8 cellular contexts compared by ENCODE assay signal in the genomic region with DNA sequence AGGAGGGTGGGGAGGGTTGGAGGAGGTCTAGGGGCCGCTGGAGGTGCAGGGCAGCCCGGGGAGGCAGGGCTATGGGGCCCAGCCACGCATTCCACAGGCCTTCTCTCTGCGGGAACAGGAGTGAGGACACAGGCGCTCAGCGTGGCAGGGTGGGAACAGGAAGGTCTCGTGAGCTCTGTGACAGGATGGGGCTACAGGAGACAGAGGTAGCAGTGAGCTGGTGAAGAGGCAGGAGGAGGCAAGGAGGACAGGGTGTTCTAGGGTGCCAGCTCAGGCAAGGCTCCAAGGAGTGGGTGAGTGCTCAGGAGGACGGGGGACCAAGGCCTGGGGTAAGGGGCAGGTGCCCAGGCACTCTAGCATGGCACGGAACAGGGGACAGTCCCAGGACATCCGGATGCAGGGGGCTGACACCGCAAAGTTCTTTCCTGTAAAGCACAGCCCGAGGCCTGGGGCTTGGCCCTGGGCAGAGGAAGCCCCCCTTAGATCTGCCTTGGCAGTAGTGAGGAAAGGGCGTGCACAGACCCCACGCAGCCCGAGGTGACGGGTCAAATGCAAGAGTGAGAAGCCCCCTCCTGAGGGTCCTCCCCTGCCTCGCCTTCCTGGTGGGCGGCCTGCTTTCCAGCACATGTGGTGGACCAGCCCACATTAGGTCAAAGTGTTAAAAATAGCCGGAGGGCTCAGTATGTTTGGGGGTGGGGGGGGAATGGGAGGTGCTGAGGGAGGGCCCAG. TPM values are rescaled to one million over a fixed set of nuclear protein-coding genes. Genes with fewer than 3 reads are reported as not detected.
DNase-seq lines count a peak whose midpoint lies in the region; ATAC-seq and TF ChIP-seq lines count a peak whose summit lies in the region.

No MANE protein-coding gene starts in this region.

- H3K27me3 ChIP-seq in adrenal gland (no peaks in the 10 kb centered on the region), right cardiac atrium (ENCODE audit: control insufficient read depth, insufficient read depth) (no peaks in the 10 kb centered on the region), gastrocnemius medialis (no peaks in the 10 kb centered on the region)

- peak; percentile 46 for DNase-seq in AG10803 (ENCODE audit: low read depth)
- peak; percentile 56 to 81 (median 62) for DNase-seq in adrenal gland
- peak; percentile 66 to 85 (median 85) for DNase-seq in right cardiac atrium
- DNase-seq in gastrocnemius medialis: peak; percentile 72 to 88
- no peak for DNase-seq in middle frontal gyrus (ENCODE audit: extremely low spot score, low spot score)

- H3K27ac ChIP-seq in KOPT-K1 (ENCODE audit: low read depth, low read length, poor library complexity, severe bottlenecking) (peak overlapping the region; percentile 99), adrenal gland (peak overlapping the region; percentile 91 to 100 (median 100)), right cardiac atrium (ENCODE audit: low read length) (peak overlapping the region; percentile 95), gastrocnemius medialis (peak overlapping the region; percentile 98 to 100 (median 100))

- H3K4me1 ChIP-seq in adrenal gland (replicated peaks in 1 of 2) (peaks cover 49 to 58% of the 10 kb centered on the region in 2 donors), right cardiac atrium (ENCODE audit: control insufficient read depth, insufficient read depth, low read length) (peaks cover 14% of the 10 kb centered on the region), gastrocnemius medialis (peaks cover 37 to 60% of the 10 kb centered on the region in 2 donors)

- in situ Hi-C loops in gastrocnemius medialis (cut with MboI; ENCODE audit: low sequenced_read_pairs in 4 of 4): loop anchor here in 3 of 4 donors (5.0 to 10.0 kb wide), 5 partner anchors 36 to 94 kb away; a partner anchor contains a TSS

- 13 to 25% (median 20%) methylated on average over 11 to 19 of the region's 19 CpGs for WGBS in adrenal gland, 4 donors
- 9% methylated on average over 19 of the region's 19 CpGs for WGBS in right cardiac atrium

- intact Hi-C loops in adrenal gland (cut with DNase I) (loop anchor here in 1 of 2 donors (2.0 kb wide), 1 partner anchor 95 kb away; no protein-coding TSS in a partner anchor), right cardiac atrium (cut with DNase I) (loop anchor here in 3 of 4 donors (2.0 to 5.0 kb wide), 3 partner anchors 81 to 94 kb away; a partner anchor contains a TSS), gastrocnemius medialis (cut with DNase I; ENCODE audit: low total_unique reads) (loop anchor here (1.0 to 2.0 kb wide), 3 partner anchors 35 to 158 kb away; a partner anchor contains a TSS)

- H3K9me3 ChIP-seq in KOPT-K1 (ENCODE audit: insufficient read depth, low read length, poor library complexity, severe bottlenecking) (no peaks in the 10 kb centered on the region), adrenal gland (replicated peaks in 1 of 3) (no peaks in the 10 kb centered on the region), right cardiac atrium (ENCODE audit: control insufficient read depth, low read length) (no peaks in the 10 kb centered on the region), gastrocnemius medialis (no peaks in the 10 kb centered on the region)

- TF ChIP-seq POLR2A in adrenal gland (IDR thresholded peaks at IDR 0.05) (peak in 1 of 2 donors; percentile 25), gastrocnemius medialis (IDR thresholded peaks at IDR 0.05) (no peak)

- H3K4me3 ChIP-seq in AG10803 (ENCODE audit: low read length) (peak overlapping the region; percentile 56), adrenal gland (peak overlapping the region in 1 of 4 donors; percentile 82), right cardiac atrium (ENCODE audit: low read length) (no peak overlapping the region), gastrocnemius medialis (peak overlapping the region; percentile 46 to 92 (median 64))

- peak; percentile 2 to 3 for ATAC-seq in right cardiac atrium
- peak; percentile 5 to 7 for ATAC-seq in gastrocnemius medialis
- no peak for ATAC-seq in HG03565 (IDR thresholded peaks at IDR 0.05; ENCODE audit: unreplicated experiment)
- no peak for ATAC-seq in HG03378 (IDR thresholded peaks at IDR 0.05; ENCODE audit: unreplicated experiment)

- TF ChIP-seq CTCF in AG10803 (conservative IDR thresholded peaks at IDR 0.05; ENCODE audit: low read length) (no peak), adrenal gland (IDR thresholded peaks at IDR 0.05) (no peak), gastrocnemius medialis (IDR thresholded peaks at IDR 0.05 in 4 of 5, conservative IDR thresholded peaks at IDR 0.05 in 1 of 5) (no peak)

- H3K36me3 ChIP-seq in KOPT-K1 (ENCODE audit: insufficient read depth, low read length) (peaks cover 8% of the 10 kb centered on the region; the same call in 1 of the 2 replicates), adrenal gland (replicated peaks in 1 of 2) (no peaks in the 10 kb centered on the region), gastrocnemius medialis (peaks cover 0 to under 1% of the 10 kb centered on the region in 2 donors)

RNA-seq across cellular contexts. Expression of a gene that starts 4.7 kb away (rescaled TPM):
- total RNA-seq in adrenal gland (1,000 to 10,000 TPM in 3 of 8 donors, 100 to 1,000 TPM in 4, 10 to 100 TPM in 1; 64.3 to 1,661 (median 335) TPM), right cardiac atrium (100 to 1,000 TPM; 346 to 441 (median 427) TPM), gastrocnemius medialis (100 to 1,000 TPM in 1 of 4 donors, 10 to 100 TPM in 3; 24.1 to 472 (median 32.8) TPM)
- polyA plus RNA-seq in adrenal gland (1,000 to 10,000 TPM in 2 of 3 donors, 100 to 1,000 TPM in 1; 216 to 6,838 (median 2,645) TPM), right cardiac atrium (441 TPM)

RNA-seq across cellular contexts. Expression of a gene that starts 31.4 kb away (rescaled TPM):
- total RNA-seq in adrenal gland (10 to 100 TPM; 20.6 to 52.1 (median 39.6) TPM), right cardiac atrium (10 to 100 TPM; 12.2 to 16.1 (median 12.9) TPM), gastrocnemius medialis (10 to 100 TPM; 11.5 to 51.7 (median 20.1) TPM)
- polyA plus RNA-seq in adrenal gland (10 to 100 TPM in 2 of 3 donors, 1 to 10 TPM in 1; 5.3 to 21.3 (median 20.4) TPM), right cardiac atrium (9.3 TPM)

RNA-seq across cellular contexts. Expression of a gene that starts 35.4 kb away (rescaled TPM):
- 10 to 100 TPM in 1 of 8 donors, 1 to 10 TPM in 7; 1.1 to 12.7 (median 6.7) TPM for total RNA-seq in adrenal gland
- 10 to 100 TPM in 2 of 3 donors, 1 to 10 TPM in 1; 2.4 to 21.0 (median 14.7) TPM for polyA plus RNA-seq in adrenal gland
- total RNA-seq in right cardiac atrium: 1 to 10 TPM; 6.1 to 7.7 (median 7.4) TPM
- 5.5 TPM for polyA plus RNA-seq in right cardiac atrium
- 10 to 100 TPM in 1 of 4 donors, 1 to 10 TPM in 3; 2.6 to 12.4 (median 5.6) TPM for total RNA-seq in gastrocnemius medialis

Comparison
In these comparisons a context has a peak if more than half of its experiments do, and no peak if none do; other contexts are left out.
1. ATAC-seq: peak in right cardiac atrium (2 of 2) and gastrocnemius medialis (2 of 2); none in HG03565 (single experiment) and HG03378 (single experiment).
2. Peak in every context shown above with its lines, with median percentiles within 50 percentile points of each other: H3K27ac ChIP-seq.